14 cellular contexts compared by ENCODE assay signal in the genomic region with DNA sequence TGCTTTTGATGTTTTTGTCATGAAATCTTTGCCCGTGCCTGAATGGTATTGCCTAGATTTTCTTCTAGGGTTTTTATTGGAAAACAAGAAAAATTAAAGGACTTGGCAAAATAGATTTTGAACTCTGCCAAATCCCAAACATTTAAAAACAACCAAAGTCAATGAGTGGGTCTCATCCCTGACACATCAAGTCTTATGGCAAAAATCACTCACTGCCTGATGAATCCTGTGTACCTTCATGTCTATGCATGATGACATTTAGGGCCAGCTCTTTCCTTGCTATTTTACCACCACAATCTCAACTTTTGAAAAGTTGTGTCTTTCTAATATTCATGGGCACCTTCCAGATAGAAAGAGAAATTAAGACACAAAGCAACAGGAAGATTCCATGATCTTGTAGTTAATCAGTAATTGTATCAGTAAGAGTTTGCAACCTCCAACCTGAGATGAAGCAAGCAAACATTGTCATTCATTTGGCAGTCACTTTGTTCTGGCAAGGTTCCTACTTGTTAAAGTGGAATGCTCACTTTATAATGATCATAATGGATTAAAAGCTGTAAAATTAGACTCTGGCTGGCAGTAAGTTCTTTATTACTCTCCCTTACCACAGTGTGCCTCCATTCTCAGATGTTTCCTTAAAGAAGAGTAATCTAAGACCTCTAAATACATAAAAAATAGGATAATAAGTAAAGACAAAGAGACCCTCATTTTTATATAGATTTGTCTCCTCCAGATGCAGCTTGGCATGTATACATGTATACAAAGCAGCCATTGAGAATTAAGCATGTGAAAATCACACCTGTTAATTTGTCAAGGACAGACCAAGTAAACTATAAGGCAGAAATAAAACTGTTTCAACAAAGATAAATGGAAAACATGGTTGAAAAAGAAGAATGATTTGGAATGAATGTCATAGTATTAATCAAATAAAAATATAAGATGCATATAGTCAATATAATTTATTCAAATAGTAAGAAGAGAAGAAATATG.
"Had no signal": no experiment of that assay in that cellular context is flagged by ENCODE, and none has a peak within 500 bp of the region (broad histone marks: within the 10 kb centered on the region; RNA-seq: fewer than 3 reads in every experiment).

No MANE protein-coding gene starts in this region.

- DNase-seq: activated CD4-positive, alpha-beta T cell treated with anti-CD3 and anti-CD28 coated beads, Interleukin-2, amount 10 ng/mL, durations not matched to agents 7 days and 5 days; activated naive CD4-positive, alpha-beta T cell treated with anti-CD3 and anti-CD28 coated beads for 36 hours; activated T-cell treated with anti-CD3 and anti-CD28 coated beads for 4 hours; islet precursor cell; left ventricle myocardium inferior; natural killer cell; posterior cingulate gyrus; stimulated activated CD4-positive, alpha-beta T cell treated with anti-CD3 and anti-CD28 coated beads, Interleukin-15, amount 100 ng/mL, for 24 hours; stimulated activated CD4-positive, alpha-beta T cell treated with anti-CD3 and anti-CD28 coated beads, Interleukin-4, amount 100 ng/mL, for 1 hour; stimulated activated naive CD4-positive, alpha-beta T cell; upper lobe of left lung had no signal

- ATAC-seq: esophagus mucosa, natural killer cell had no signal

- H3K27me3 ChIP-seq: suprapubic skin, upper lobe of left lung had no signal

- H3K9me3 ChIP-seq: left ventricle myocardium inferior, suprapubic skin, upper lobe of left lung had no signal

- H3K36me3 ChIP-seq: cardiac muscle cell, left ventricle myocardium inferior, suprapubic skin, upper lobe of left lung had no signal

- H3K27ac ChIP-seq: cardiac muscle cell, left ventricle myocardium inferior, suprapubic skin, upper lobe of left lung had no signal

- H3K4me3 ChIP-seq: cardiac muscle cell, left ventricle myocardium inferior, suprapubic skin, upper lobe of left lung had no signal
